ENCODE assay signal across 8 cellular contexts in the genomic region with DNA sequence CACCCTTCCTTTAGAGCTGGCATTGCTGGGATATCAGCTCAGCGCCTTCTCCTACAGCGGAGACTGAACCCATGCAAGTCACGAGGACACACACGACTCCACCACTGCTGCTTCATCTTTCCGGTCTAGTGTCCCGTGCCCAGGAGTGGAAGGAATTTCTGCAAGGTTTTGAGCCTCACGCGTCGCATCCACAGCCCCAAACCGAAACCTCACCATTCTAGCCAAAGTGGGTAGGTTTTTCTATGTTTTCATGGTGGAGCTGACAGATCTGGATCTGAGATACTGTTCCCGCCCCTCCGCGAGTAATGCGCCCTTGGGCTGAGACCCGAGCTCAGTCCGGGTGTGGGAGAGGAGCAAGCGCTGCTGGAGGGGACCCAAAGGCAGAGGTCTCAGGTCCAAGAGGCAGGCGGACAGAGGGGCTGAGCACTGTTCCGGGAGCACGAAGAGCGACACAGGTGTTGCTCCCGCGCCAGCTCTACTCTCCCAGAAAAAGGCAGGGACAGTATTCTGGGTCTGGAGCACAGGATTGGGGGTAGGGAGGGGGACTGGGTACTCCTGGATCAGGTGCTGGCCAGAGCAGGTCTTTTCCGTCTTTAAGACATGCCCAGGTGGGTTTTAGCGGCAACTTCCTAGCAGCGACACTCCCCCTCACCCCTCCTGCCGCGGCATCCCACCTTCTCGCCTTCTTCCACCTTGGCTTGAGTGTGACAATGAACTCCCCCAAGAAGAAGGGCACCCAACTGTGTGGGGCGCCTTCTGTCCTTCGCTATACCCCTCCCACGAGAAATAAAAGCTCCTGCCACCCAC. TPM values are rescaled to one million over a fixed set of nuclear protein-coding genes. Genes with fewer than 3 reads are reported as not detected.
A peak's percentile ranks its signal among the peaks of the same experiment; 100 is the strongest.
DNase-seq lines count a peak whose midpoint lies in the region; ATAC-seq and TF ChIP-seq lines count a peak whose summit lies in the region.
"Had no signal": no experiment of that assay in that cellular context is flagged by ENCODE, and none has a peak within 500 bp of the region (broad histone marks: within the 10 kb centered on the region; RNA-seq: fewer than 3 reads in every experiment).

No MANE protein-coding gene starts in this region.

- ATAC-seq in naive thymus-derived CD8-positive, alpha-beta T cell, result no peak
- no peak for ATAC-seq in T-cell (replicated peaks in 1 of 4)
- ATAC-seq: HCT116 had no signal

- peaks cover 22 to 70% (median 37%) of the 10 kb centered on the region in 5 donors for H3K27me3 Mint-ChIP-seq in naive thymus-derived CD8-positive, alpha-beta T cell
- peaks cover 34 to 38% of the 10 kb centered on the region in 2 donors for H3K27me3 Mint-ChIP-seq in T-cell

- H3K4me1 Mint-ChIP-seq in naive thymus-derived CD8-positive, alpha-beta T cell, result peaks cover 0 to 16% (median 8%) of the 10 kb centered on the region in 4 donors
- H3K4me1 Mint-ChIP-seq in T-cell, result peaks cover 0 to 4% (median 3%) of the 10 kb centered on the region in 3 donors

- H3K36me3 Mint-ChIP-seq in naive thymus-derived CD8-positive, alpha-beta T cell, result peaks cover 0 to 15% (median 4%) of the 10 kb centered on the region in 3 donors
- H3K36me3 Mint-ChIP-seq in T-cell, result no peaks in the 10 kb centered on the region

- H3K36me3 ChIP-seq in tibial nerve, result no peaks in the 10 kb centered on the region

- 4 to 5% methylated on average over 25 to 27 of the region's 32 CpGs for WGBS in tibial nerve, 2 donors

- no peaks in the 10 kb centered on the region for H3K9me3 ChIP-seq in tibial nerve

- TF ChIP-seq CTCF in dorsolateral prefrontal cortex (IDR thresholded peaks at IDR 0.05 in 54 of 56, conservative IDR thresholded peaks at IDR 0.05 in 2 of 56; ENCODE audit: low read depth in 1 of 56, partially characterized antibody in 56 of 56) (no peak), tibial nerve (IDR thresholded peaks at IDR 0.05) (no peak)

- peaks cover 0 to 20% (median 4%) of the 10 kb centered on the region in 9 donors for H3K9me3 Mint-ChIP-seq in naive thymus-derived CD8-positive, alpha-beta T cell
- peaks cover 0 to 7% (median 4%) of the 10 kb centered on the region in 3 donors for H3K9me3 Mint-ChIP-seq in T-cell

- H3K27ac ChIP-seq in dorsolateral prefrontal cortex (peak overlapping the region in 52 of 59 donors; percentile 39 to 88 (median 73)), tibial nerve (peak overlapping the region; percentile 4 to 85 (median 67))

- peak in 1 of 2 donors; percentile 66 for TF ChIP-seq EP300 in tibial nerve (IDR thresholded peaks at IDR 0.05)

- TF ChIP-seq POLR2A in tibial nerve (IDR thresholded peaks at IDR 0.05), result no peak

- DNase-seq in NCI-H1694 (lab: John Stamatoyannopoulos, UW) (peak; percentile 31), dorsolateral prefrontal cortex (peak in 9 of 10 donors; percentile 21 to 64 (median 53)), medulla oblongata (ENCODE audit: extremely low spot score) (peak; percentile 70), tibial nerve (ENCODE audit: low spot score in 2 of 2) (peak in 1 of 2 donors; percentile 45), T-cell (no peak)
- DNase-seq in naive thymus-derived CD8-positive, alpha-beta T cell, result no peak
- DNase-seq in central memory CD4-positive, alpha-beta T cell, result no peak

- POLR2A ChIA-PET in naive thymus-derived CD8-positive, alpha-beta T cell (lab: Charles Lee), result no interaction called here
- POLR2A ChIA-PET in T-cell (lab: Charles Lee), result no interaction called here

- peak overlapping the region; percentile 42 to 79 (median 65) for H3K4me3 ChIP-seq in dorsolateral prefrontal cortex
- peak overlapping the region; percentile 39 to 65 (median 54) for H3K4me3 ChIP-seq in tibial nerve

- H3K27me3 ChIP-seq in dorsolateral prefrontal cortex, result peaks cover 0 to 40% (median 3%) of the 10 kb centered on the region in 45 donors
- H3K27me3 ChIP-seq in tibial nerve, result peaks cover 0 to 6% of the 10 kb centered on the region in 2 donors

- peak overlapping the region in 3 of 10 donors; percentile 18 to 30 (median 24) for H3K4me3 Mint-ChIP-seq in naive thymus-derived CD8-positive, alpha-beta T cell
- no peak overlapping the region for H3K4me3 Mint-ChIP-seq in T-cell

- intact Hi-C loops in dorsolateral prefrontal cortex (cut with DNase I), result no loop called here

- CTCF ChIA-PET in T-cell (lab: Charles Lee), result no interaction called here

- H3K27ac Mint-ChIP-seq in naive thymus-derived CD8-positive, alpha-beta T cell, result no peak overlapping the region
- H3K27ac Mint-ChIP-seq in T-cell, result no peak overlapping the region

- H3K4me1 ChIP-seq in tibial nerve, result peaks cover 0 to 34% (median 0%) of the 10 kb centered on the region in 4 donors

RNA-seq across cellular contexts. Expression of gene EPHA5, which starts 1.9 kb away (rescaled TPM):
- 10 to 100 TPM in 116 of 120 experiments, 1 to 10 TPM in 4; 7.1 to 48.0 (median 23.2) TPM for total RNA-seq in dorsolateral prefrontal cortex
- total RNA-seq in tibial nerve, result 1 to 10 TPM; 2.9 to 5.0 (median 4.4) TPM
- total RNA-seq in naive thymus-derived CD8-positive, alpha-beta T cell, result not detected
- not detected for polyA plus RNA-seq in naive thymus-derived CD8-positive, alpha-beta T cell
- not detected for total RNA-seq in T-cell

Comparison
In these comparisons a context has a peak if more than half of its experiments do, and no peak if none do; other contexts are left out.
1. DNase-seq: peak in NCI-H1694 (single experiment), dorsolateral prefrontal cortex (9 of 10) and medulla oblongata (single experiment); none in naive thymus-derived CD8-positive, alpha-beta T cell (0 of 10), T-cell (0 of 34) and central memory CD4-positive, alpha-beta T cell (single experiment).